32 cellular contexts compared by ENCODE assay signal in the genomic region with DNA sequence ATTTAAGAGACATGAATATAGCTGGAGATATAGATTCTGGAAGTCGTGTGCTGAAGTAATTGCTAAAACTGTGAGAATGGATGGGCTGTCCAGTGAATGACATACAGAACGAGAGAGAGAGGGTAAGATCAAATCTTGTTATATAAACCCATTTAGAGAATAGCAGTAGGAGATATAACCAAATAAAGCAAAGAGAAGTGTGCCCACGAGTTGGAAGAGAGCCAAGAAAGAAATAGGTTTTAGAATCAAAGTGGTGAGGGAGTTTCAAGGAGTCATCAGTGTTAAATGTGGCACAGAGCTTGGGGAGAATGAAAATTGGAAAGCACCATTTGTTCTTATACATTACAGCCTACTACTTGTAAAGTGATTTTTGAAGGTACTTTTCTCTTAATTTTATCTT. TPM values are rescaled to one million over a fixed set of nuclear protein-coding genes. Genes with fewer than 3 reads are reported as not detected.
DNase-seq lines count a peak whose midpoint lies in the region; ATAC-seq, FAIRE-seq and TF ChIP-seq lines count a peak whose summit lies in the region.
"Had no signal": no experiment of that assay in that cellular context is flagged by ENCODE, and none has a peak within 500 bp of the region (broad histone marks: within the 10 kb centered on the region; RNA-seq: fewer than 3 reads in every experiment).

No MANE protein-coding gene starts in this region.

- H3K4me3 Mint-ChIP-seq in natural killer cell treated with Interleukin-12 subunit alpha and Interleukin-12 subunit beta and Interleukin-15 and Interleukin-18, amount 100 ng/mL, for 72 hours, result no peak overlapping the region
- H3K4me3 Mint-ChIP-seq: activated T-helper 1 cell treated with anti-CD3 and anti-CD28 coated beads, Interleukin-12 subunit alpha, Interleukin-12 subunit beta, Interleukin-2, Interleukin-4 antibody, amounts not matched to agents 30 ng/mL and 10 ng/mL and 1 ng/mL, durations not matched to agents 14 hours and 24 hours and 36 hours; CD4-positive, alpha-beta T cell had no signal

- no peak for TF ChIP-seq POLR2A in GM12878 (IDR thresholded peaks at IDR 0.05; ENCODE audit: low read depth, low read length)

- no peak overlapping the region for H3K4me3 ChIP-seq in GM12878
- H3K4me3 ChIP-seq: left ventricle myocardium inferior, psoas muscle, tibial nerve had no signal

- no peak for TF ChIP-seq RAD21 in GM12878 (IDR thresholded peaks at IDR 0.05; ENCODE audit: insufficient read depth, low read depth, low read length)

- peaks cover under 1% of the 10 kb centered on the region; the same call in 1 of the 3 replicates for H3K9me3 ChIP-seq in GM12878 (replicated peaks; ENCODE audit: control insufficient read depth, insufficient read depth, low read length)
- H3K9me3 ChIP-seq: left ventricle myocardium inferior, neutrophil, psoas muscle, tibial nerve had no signal

- ATAC-seq in GM12878 (peak; percentile 68), HG03469 (IDR thresholded peaks at IDR 0.05; ENCODE audit: unreplicated experiment) (no peak), HG02642 (IDR thresholded peaks at IDR 0.05; ENCODE audit: poor library complexity, unreplicated experiment) (no peak)
- no peak for ATAC-seq in natural killer cell treated with Interleukin-12 subunit alpha and Interleukin-12 subunit beta and Interleukin-15 and Interleukin-18, amount 100 ng/mL, for 72 hours
- ATAC-seq: Right ventricle myocardium inferior had no signal

- no peaks in the 10 kb centered on the region for H3K36me3 Mint-ChIP-seq in natural killer cell treated with Interleukin-12 subunit alpha and Interleukin-12 subunit beta and Interleukin-15 and Interleukin-18, amount 100 ng/mL, for 72 hours

- CTCF ChIA-PET in GM12878 (lab: Yijun Ruan, JAX), result no interaction called here

- no peak for TF ChIP-seq CTCF in GM12878 (IDR thresholded peaks at IDR 0.05 in 2 of 3, conservative IDR thresholded peaks at IDR 0.05 in 1 of 3; ENCODE audit: control insufficient read depth in 2 of 3, extremely low read depth in 1 of 3, insufficient read depth in 1 of 3, low read depth in 3 of 3, low read length in 3 of 3)

- no peak overlapping the region for H3K27ac ChIP-seq in GM12878 (ENCODE audit: control insufficient read depth, insufficient read depth)
- H3K27ac ChIP-seq: epithelial cell of prostate, neutrophil, psoas muscle, tibial nerve, WERI-Rb-1 had no signal

- no peaks in the 10 kb centered on the region for H3K9me3 Mint-ChIP-seq in natural killer cell treated with Interleukin-12 subunit alpha and Interleukin-12 subunit beta and Interleukin-15 and Interleukin-18, amount 100 ng/mL, for 72 hours
- H3K9me3 Mint-ChIP-seq: activated T-helper 1 cell treated with anti-CD3 and anti-CD28 coated beads, Interleukin-12 subunit alpha, Interleukin-12 subunit beta, Interleukin-2, Interleukin-4 antibody, amounts not matched to agents 30 ng/mL and 10 ng/mL and 1 ng/mL, durations not matched to agents 14 hours and 24 hours and 36 hours; CD4-positive, alpha-beta T cell had no signal

- intact Hi-C loops in GM12878 (cut with micrococcal nuclease; ENCODE audit: unreplicated experiment), result no loop called here

- peak overlapping the region in 1 of 2 donors; percentile 9 for H3K27ac Mint-ChIP-seq in natural killer cell treated with Interleukin-12 subunit alpha and Interleukin-12 subunit beta and Interleukin-15 and Interleukin-18, amount 100 ng/mL, for 72 hours
- H3K27ac Mint-ChIP-seq: activated T-helper 1 cell treated with anti-CD3 and anti-CD28 coated beads, Interleukin-12 subunit alpha, Interleukin-12 subunit beta, Interleukin-2, Interleukin-4 antibody, amounts not matched to agents 30 ng/mL and 10 ng/mL and 1 ng/mL, durations not matched to agents 14 hours and 24 hours and 36 hours; CD4-positive, alpha-beta T cell had no signal

- in situ Hi-C loops in GM12878 (cut with MboI), result no loop called here

- H3K4me1 ChIP-seq in GM12878 (ENCODE audit: control insufficient read depth, insufficient read depth, low read length), result no peaks in the 10 kb centered on the region

- RAD21 ChIA-PET in GM12878 (lab: Charles Lee; ENCODE audit: unreplicated experiment), result interaction anchor here (0.9 kb wide), 1 partner anchor 18 kb away, joined by 3 read pairs; no protein-coding TSS in a partner anchor

- H3K4me1 Mint-ChIP-seq in natural killer cell treated with Interleukin-12 subunit alpha and Interleukin-12 subunit beta and Interleukin-15 and Interleukin-18, amount 100 ng/mL, for 72 hours (ENCODE audit: low read depth in 2 of 2), result peaks cover 17 to 28% of the 10 kb centered on the region in 2 donors

- no peaks in the 10 kb centered on the region for H3K36me3 ChIP-seq in GM12878 (ENCODE audit: control insufficient read depth in 2 of 2, insufficient read depth in 2 of 2, low read length in 1 of 2)
- H3K36me3 ChIP-seq: left ventricle myocardium inferior, neutrophil, tibial nerve, WERI-Rb-1 had no signal

- H3K27me3 ChIP-seq in GM12878 (replicated peaks in 1 of 2; ENCODE audit: control insufficient read depth in 2 of 2, insufficient read depth in 2 of 2, low read length in 1 of 2), result no peaks in the 10 kb centered on the region
- H3K27me3 ChIP-seq: neutrophil, tibial nerve had no signal

- SMC1A ChIA-PET in GM12878 (lab: Charles Lee; ENCODE audit: uncharacterized antibody, unreplicated experiment), result interaction anchor here (1.0 to 1.8 kb wide), 4 partner anchors 10 to 104 kb away, joined by 3 to 5 read pairs (median 4); no protein-coding TSS in a partner anchor

- H2AFZ ChIP-seq in GM12878 (ENCODE audit: control insufficient read depth, low read depth, low read length), result no peak overlapping the region

- no peak overlapping the region for H3K9ac ChIP-seq in GM12878 (ENCODE audit: control insufficient read depth, insufficient read depth, low read length)

- peaks cover 13% of the 10 kb centered on the region for H3K79me2 ChIP-seq in GM12878 (ENCODE audit: control insufficient read depth, insufficient read depth, low read length)

- no peak for FAIRE-seq in GM12878 (lab: Jason Lieb, UNC)
- FAIRE-seq: A204.1, bronchial epithelial cell, colon had no signal

- no peaks in the 10 kb centered on the region for H3K27me3 Mint-ChIP-seq in natural killer cell treated with Interleukin-12 subunit alpha and Interleukin-12 subunit beta and Interleukin-15 and Interleukin-18, amount 100 ng/mL, for 72 hours
- H3K27me3 Mint-ChIP-seq: CD4-positive, alpha-beta T cell had no signal

- 74% methylated on average over 3 of the region's 3 CpGs for WGBS in GM12878 (ENCODE audit: insufficient coverage, insufficient replicate concordance, low lambda C conversion rate, missing lambda C conversion rate)

- no peaks in the 10 kb centered on the region for H4K20me1 ChIP-seq in GM12878 (ENCODE audit: control insufficient read depth, insufficient read depth)

- DNase-seq in NCI-H1417 (lab: John Stamatoyannopoulos, UW), result peak in 2 of 3 experiments; percentile 20 to 44
- no peak for DNase-seq in NCI-H1417 treated with DMSO at 0.1 percent for 48 hours (lab: John Stamatoyannopoulos, UW)
- peak; percentile 94 for DNase-seq in DMS79 treated with DMSO at 0.1 percent for 48 hours (lab: John Stamatoyannopoulos, UW)
- DNase-seq in NCI-H2227 (lab: John Stamatoyannopoulos, UW; ENCODE audit: unreplicated experiment), result peak; percentile 32
- no peak for DNase-seq in GM12878 (ENCODE audit: low read depth, low spot score)
- DNase-seq in natural killer cell treated with Interleukin-12 subunit alpha and Interleukin-12 subunit beta and Interleukin-15 and Interleukin-18, amount 100 ng/mL, for 72 hours (ENCODE audit: low spot score), result no peak
- DNase-seq: activated CD4-positive, alpha-beta T cell treated with anti-CD3 and anti-CD28 coated beads, Interleukin-2, amount 50 U/mL, for 1 hour; activated naive CD4-positive, alpha-beta T cell treated with anti-CD3 and anti-CD28 coated beads, Interleukin-2, amount 50 U/mL, for 16 hours; AML-193; anterior cingulate cortex; CD4-positive, alpha-beta T cell; effector CD8-positive, alpha-beta T cell; H7; islet precursor cell; left ventricle myocardium inferior; MM.1S; NCI-H1694; NCI-H345; NCI-H774; psoas muscle; T-helper 9 cell; WERI-Rb-1 had no signal

- TSS peak; percentile 34 for BruUV-seq in GM12878 (replicated peaks; lab: Mats Ljungman, UMichigan)

- no peak overlapping the region for H3K4me2 ChIP-seq in GM12878 (ENCODE audit: control insufficient read depth, insufficient read depth)

- POLR2A ChIA-PET in GM12878 (lab: Charles Lee), result interaction anchor here (3.2 kb wide), 1 partner anchor 19 kb away, joined by 14 read pairs; a partner anchor contains a TSS

- no peak for TF ChIP-seq EP300 in GM12878 (IDR thresholded peaks at IDR 0.05; ENCODE audit: borderline replicate concordance in 1 of 2, control insufficient read depth in 1 of 2, low read depth in 2 of 2, low read length in 2 of 2)

RNA-seq across cellular contexts. Expression of a gene that starts 19.2 kb away (rescaled TPM):
- 102 and 115 TPM in 2 replicates for total RNA-seq in GM12878 (2013; cell fraction: nucleolus; rRNA removed)
- total RNA-seq in GM12878 (2014; rRNA removed) (7.2 and 7.4 TPM in 2 replicates), GM12878 (2014; rRNA removed; fragmentation: Illumina TruSeq; extraction: Trizol) (10.6 and 11.4 TPM in 2 replicates), GM12878 (2021) (5.9 and 7.7 TPM in 2 replicates)
- polyA plus RNA-seq in GM12878 (2011; ENCODE audit: low read depth), result 2.3 TPM
- polyA plus RNA-seq in GM12878 (2011; rRNA removed) (14.4 and 21.6 TPM in 2 replicates), GM12878 (2014; fragmentation: Illumina TruSeq; extraction: Trizol) (10.5 and 14.1 TPM in 2 replicates), GM12878 (2014; fragmentation: Nextera tagmentation; extraction: Ambion mirVana) (1 to 10 TPM; 2.1 to 2.6 TPM), GM12878 (2014; rRNA removed) (3.7 and 4.3 TPM in 2 replicates), GM12878 (2016; fragmentation: Nextera tagmentation; extraction: Ambion mirVana) (1 to 10 TPM; 7.2 to 7.6 TPM)
- polyA plus RNA-seq in GM12878 (2011; cell fraction: cytosol; rRNA removed), result 4.5 and 4.9 TPM in 2 replicates
- polyA plus RNA-seq in GM12878 (2011; cell fraction: nucleus; rRNA removed), result 12.6 and 18.4 TPM in 2 replicates
- 4.0 and 7.2 TPM in 2 replicates for polyA plus RNA-seq in GM12878 (2012)
- polyA minus RNA-seq in GM12878 (2011; rRNA and poly(A)+ RNA removed), result 35.3 and 51.9 TPM in 2 replicates
- 5.6 and 7.6 TPM in 2 replicates for polyA minus RNA-seq in GM12878 (2011; cell fraction: cytosol; rRNA and poly(A)+ RNA removed)
- polyA minus RNA-seq in GM12878 (2011; cell fraction: nucleus; rRNA and poly(A)+ RNA removed), result 46.7 and 56.8 TPM in 2 replicates
- 10 to 100 TPM; 11.0 to 11.5 TPM for total RNA-seq in natural killer cell treated with Interleukin-12 subunit alpha and Interleukin-12 subunit beta and Interleukin-15 and Interleukin-18, amount 100 ng/mL, for 72 hours

RNA-seq across cellular contexts. Expression of a gene that starts 19.5 kb away (rescaled TPM):
- 43.9 and 44.4 TPM in 2 replicates for total RNA-seq in GM12878 (2013; cell fraction: nucleolus; rRNA removed)
- 4.0 and 4.5 TPM in 2 replicates for total RNA-seq in GM12878 (2014; rRNA removed)
- 6.4 and 7.1 TPM in 2 replicates for total RNA-seq in GM12878 (2014; rRNA removed; fragmentation: Illumina TruSeq; extraction: Trizol)
- 6.5 and 6.6 TPM in 2 replicates for total RNA-seq in GM12878 (2021)
- 3.1 TPM for polyA plus RNA-seq in GM12878 (2011; ENCODE audit: low read depth)
- polyA plus RNA-seq in GM12878 (2011; rRNA removed), result 9.8 and 13.2 TPM in 2 replicates
- 4.1 and 6.4 TPM in 2 replicates for polyA plus RNA-seq in GM12878 (2011; cell fraction: cytosol; rRNA removed)
- polyA plus RNA-seq in GM12878 (2011; cell fraction: nucleus; rRNA removed), result 6.4 and 6.6 TPM in 2 replicates
- polyA plus RNA-seq in GM12878 (2012), result 5.0 TPM in 2 replicates
- 5.5 and 6.1 TPM in 2 replicates for polyA plus RNA-seq in GM12878 (2014; fragmentation: Illumina TruSeq; extraction: Trizol)
- polyA plus RNA-seq in GM12878 (2014; fragmentation: Nextera tagmentation; extraction: Ambion mirVana), result 1 to 10 TPM; 4.3 to 9.3 TPM
- polyA plus RNA-seq in GM12878 (2014; rRNA removed), result 1.7 and 2.7 TPM in 2 replicates
- 1 to 10 TPM; 3.2 to 6.3 TPM for polyA plus RNA-seq in GM12878 (2016; fragmentation: Nextera tagmentation; extraction: Ambion mirVana)
- polyA minus RNA-seq in GM12878 (2011; rRNA and poly(A)+ RNA removed), result 36.6 and 42.8 TPM in 2 replicates
- 3.1 and 5.0 TPM in 2 replicates for polyA minus RNA-seq in GM12878 (2011; cell fraction: cytosol; rRNA and poly(A)+ RNA removed)
- 32.6 and 42.0 TPM in 2 replicates for polyA minus RNA-seq in GM12878 (2011; cell fraction: nucleus; rRNA and poly(A)+ RNA removed)
- 10 to 100 TPM; 13.8 to 16.5 TPM for total RNA-seq in natural killer cell treated with Interleukin-12 subunit alpha and Interleukin-12 subunit beta and Interleukin-15 and Interleukin-18, amount 100 ng/mL, for 72 hours

Comparison
In these comparisons a context has a peak if more than half of its experiments do, and no peak if none do; other contexts are left out.
1. DNase-seq: peak in NCI-H1417 (2 of 3), DMS79 treated with DMSO at 0.1 percent for 48 hours (single experiment) and NCI-H2227 (single experiment); none in NCI-H1417 treated with DMSO at 0.1 percent for 48 hours (single experiment), GM12878 (single experiment) and natural killer cell treated with Interleukin-12 subunit alpha and Interleukin-12 subunit beta and Interleukin-15 and Interleukin-18, amount 100 ng/mL, for 72 hours (single experiment).